Comparison of ENCODE assay signal across 18 cellular contexts in genomic region chr14:96091149-96091693, GRCh38. TPM values are rescaled to one million over a fixed set of nuclear protein-coding genes. Genes with fewer than 3 reads are reported as not detected.
DNase-seq lines count a peak whose midpoint lies in the region; ATAC-seq lines count a peak whose summit lies in the region.
"Had no signal": no experiment of that assay in that cellular context is flagged by ENCODE, and none has a peak within 500 bp of the region (broad histone marks: within the 10 kb centered on the region; RNA-seq: fewer than 3 reads in every experiment).

No MANE protein-coding gene starts in this region.

- no peak for ATAC-seq in activated T-cell treated with anti-CD3 and anti-CD28 coated beads, Interleukin-2, amount 50 U/mL, for 4 hours
- ATAC-seq in HG02981 (IDR thresholded peaks at IDR 0.05; ENCODE audit: unreplicated experiment) = no peak
- ATAC-seq: activated T-cell treated with anti-CD3 and anti-CD28 coated beads, Interleukin-2, amount 50 U/mL, for 72 hours; naive thymus-derived CD8-positive, alpha-beta T cell; stimulated activated naive B cell treated with anti-CD40 and anti-IgM and Interleukin-4, amounts not matched to agents 10 μg/mL and 1 μg/mL and 100 μg/mL, for 72 hours had no signal

- H3K36me3 Mint-ChIP-seq in activated T-cell treated with anti-CD3 and anti-CD28 coated beads, Interleukin-2, amount 50 U/mL, for 4 hours (ENCODE audit: insufficient read depth) = peaks cover 4% of the 10 kb centered on the region
- H3K36me3 Mint-ChIP-seq: naive thymus-derived CD8-positive, alpha-beta T cell; stimulated activated naive B cell treated with anti-CD40 and anti-IgM and Interleukin-4, amounts not matched to agents 10 μg/mL and 1 μg/mL and 100 μg/mL, for 72 hours had no signal

- intact Hi-C loops in posterior vena cava (cut with DNase I) = loop anchor here (5.0 to 10.0 kb wide), 2 partner anchors 49 to 86 kb away; no protein-coding TSS in a partner anchor

- no peaks in the 10 kb centered on the region for H3K9me3 Mint-ChIP-seq in activated T-cell treated with anti-CD3 and anti-CD28 coated beads, Interleukin-2, amount 50 U/mL, for 4 hours
- H3K9me3 Mint-ChIP-seq: activated CD4-positive, alpha-beta T cell treated with anti-CD3 and anti-CD28 coated beads, Interleukin-2, amount 10 ng/mL, durations not matched to agents 7 days and 5 days; activated T-cell treated with anti-CD3 and anti-CD28 coated beads, Interleukin-2, amount 50 U/mL, for 72 hours; naive thymus-derived CD8-positive, alpha-beta T cell; stimulated activated naive B cell treated with anti-CD40 and anti-IgM and Interleukin-4, amounts not matched to agents 10 μg/mL and 1 μg/mL and 100 μg/mL, for 72 hours had no signal

- H3K4me1 Mint-ChIP-seq in activated T-cell treated with anti-CD3 and anti-CD28 coated beads, Interleukin-2, amount 50 U/mL, for 4 hours (ENCODE audit: low read depth) = no peaks in the 10 kb centered on the region
- H3K4me1 Mint-ChIP-seq: naive thymus-derived CD8-positive, alpha-beta T cell; stimulated activated naive B cell treated with anti-CD40 and anti-IgM and Interleukin-4, amounts not matched to agents 10 μg/mL and 1 μg/mL and 100 μg/mL, for 72 hours had no signal

- DNase-seq in NCI-H2029 (lab: John Stamatoyannopoulos, UW) (peak; percentile 9), NCI-H2029 treated with DMSO at 0.1 percent for 48 hours (lab: John Stamatoyannopoulos, UW) (no peak), NCI-H1092 treated with DMSO at 0.1 percent for 48 hours (lab: John Stamatoyannopoulos, UW) (peak; percentile 88), cerebellar nuclear complex (lab: John Stamatoyannopoulos, UW) (peak; percentile 25 to 76), posterior vena cava (ENCODE audit: low spot score) (peak; percentile 80), NOMO-1 treated with dmso at 0.1 percent for 144 hours (lab: John Stamatoyannopoulos, UW; ENCODE audit: unreplicated experiment) (no peak)
- DNase-seq in activated T-cell treated with anti-CD3 and anti-CD28 coated beads, Interleukin-2, amount 50 U/mL, for 4 hours = no peak
- DNase-seq: activated CD4-positive, alpha-beta T cell treated with anti-CD3 and anti-CD28 coated beads, Interleukin-2, amount 10 ng/mL, durations not matched to agents 7 days and 5 days; activated T-cell treated with anti-CD3 and anti-CD28 coated beads, Interleukin-2, amount 50 U/mL, for 72 hours; amniotic stem cell; dermis blood vessel endothelial cell; esophagus squamous epithelium; GOT3; naive thymus-derived CD8-positive, alpha-beta T cell; NCI-H1048; stimulated activated naive B cell treated with anti-CD40 and anti-IgM and Interleukin-4, amounts not matched to agents 10 μg/mL and 1 μg/mL and 100 μg/mL, for 72 hours; T-helper 9 cell had no signal

- no peak overlapping the region for H3K4me3 Mint-ChIP-seq in activated T-cell treated with anti-CD3 and anti-CD28 coated beads, Interleukin-2, amount 50 U/mL, for 4 hours
- H3K4me3 Mint-ChIP-seq: activated CD4-positive, alpha-beta T cell treated with anti-CD3 and anti-CD28 coated beads, Interleukin-2, amount 10 ng/mL, durations not matched to agents 7 days and 5 days; activated T-cell treated with anti-CD3 and anti-CD28 coated beads, Interleukin-2, amount 50 U/mL, for 72 hours; naive thymus-derived CD8-positive, alpha-beta T cell; stimulated activated naive B cell treated with anti-CD40 and anti-IgM and Interleukin-4, amounts not matched to agents 10 μg/mL and 1 μg/mL and 100 μg/mL, for 72 hours had no signal

- peaks cover 2% of the 10 kb centered on the region for H3K27me3 Mint-ChIP-seq in activated T-cell treated with anti-CD3 and anti-CD28 coated beads, Interleukin-2, amount 50 U/mL, for 4 hours (ENCODE audit: low read depth)
- H3K27me3 Mint-ChIP-seq: activated CD4-positive, alpha-beta T cell treated with anti-CD3 and anti-CD28 coated beads, Interleukin-2, amount 10 ng/mL, durations not matched to agents 7 days and 5 days had no signal

RNA-seq across cellular contexts. Expression of gene C14orf132, which starts 52.1 kb away (rescaled TPM):
- total RNA-seq in posterior vena cava = 100 to 1,000 TPM in 1 of 2 donors, 10 to 100 TPM in 1; 70.8 to 122 TPM
- under 1 TPM; 0.38 to 0.61 (median 0.43) TPM for total RNA-seq in activated T-cell treated with anti-CD3 and anti-CD28 coated beads, Interleukin-2, amount 50 U/mL, for 4 hours

Comparison
In these comparisons a context has a peak if more than half of its experiments do, and no peak if none do; other contexts are left out.
1. DNase-seq: peak in NCI-H2029 (single experiment), NCI-H1092 treated with DMSO at 0.1 percent for 48 hours (single experiment), cerebellar nuclear complex (2 of 2) and posterior vena cava (single experiment); none in NCI-H2029 treated with DMSO at 0.1 percent for 48 hours (single experiment), NOMO-1 treated with dmso at 0.1 percent for 144 hours (single experiment) and activated T-cell treated with anti-CD3 and anti-CD28 coated beads, Interleukin-2, amount 50 U/mL, for 4 hours (single experiment).
2. RNA of gene C14orf132, which starts 52.1 kb away (total RNA-seq): 70.8 to 122 TPM in posterior vena cava; 0.38 to 0.61 TPM in activated T-cell treated with anti-CD3 and anti-CD28 coated beads, Interleukin-2, amount 50 U/mL, for 4 hours; every median in the first group is over 10 times any median in the second.